19 cellular contexts compared by ENCODE assay signal in genomic region chr20:59802018-59802417, GRCh38.
DNase-seq lines count a peak whose midpoint lies in the region; ATAC-seq and TF ChIP-seq lines count a peak whose summit lies in the region.
"Had no signal": no experiment of that assay in that cellular context is flagged by ENCODE, and none has a peak within 500 bp of the region (broad histone marks: within the 10 kb centered on the region; RNA-seq: fewer than 3 reads in every experiment).

No MANE protein-coding gene starts in this region.

- TF ChIP-seq EP300 in SK-N-SH (IDR thresholded peaks at IDR 0.05; ENCODE audit: borderline replicate concordance in 1 of 2, low read depth in 1 of 2, low read length in 1 of 2) (no peak), esophagus muscularis mucosa (IDR thresholded peaks at IDR 0.05) (no peak)

- no peak for TF ChIP-seq CTCF in SK-N-SH (IDR thresholded peaks at IDR 0.05)
- no peak for TF ChIP-seq CTCF in esophagus muscularis mucosa (IDR thresholded peaks at IDR 0.05)

- TF ChIP-seq POLR2A in esophagus muscularis mucosa (IDR thresholded peaks at IDR 0.05; ENCODE audit: low read depth), result no peak

- no peaks in the 10 kb centered on the region for H4K20me1 ChIP-seq in SK-N-SH (ENCODE audit: insufficient read depth)

- no peaks in the 10 kb centered on the region for H3F3A ChIP-seq in SK-N-SH (replicated peaks; ENCODE audit: insufficient read depth)

- 6% methylated on average over 4 of the region's 4 CpGs for WGBS in SK-N-SH (ENCODE audit: low lambda C conversion rate)
- WGBS in esophagus muscularis mucosa, result 80% methylated on average over 4 of the region's 4 CpGs

- H3K27ac ChIP-seq in SK-N-SH (ENCODE audit: low read depth in 2 of 2, low read length in 1 of 2) (no peak overlapping the region), cingulate gyrus (ENCODE audit: low read depth, low read length) (peak overlapping the region; percentile 31), esophagus muscularis mucosa (replicated peaks in 1 of 4) (no peak overlapping the region)
- H3K27ac ChIP-seq: 22Rv1, KMS-11 had no signal

- 0 out of 2 replicates have a peak, but pooled peaks cover 9% of the 10 kb centered on the region for H3K9me3 ChIP-seq in SK-N-SH
- peaks cover 0 to 20% (median 10%) of the 10 kb centered on the region in 4 donors for H3K9me3 ChIP-seq in esophagus muscularis mucosa
- H3K9me3 ChIP-seq: BE2C had no signal

- no peak overlapping the region for H3K4me3 ChIP-seq in SK-N-SH (ENCODE audit: low read depth in 2 of 2, low read length in 1 of 2)
- no peak overlapping the region for H3K4me3 ChIP-seq in esophagus muscularis mucosa

- H3K9me2 ChIP-seq in SK-N-SH, result no peaks in the 10 kb centered on the region

- H3K4me2 ChIP-seq in SK-N-SH, result no peak overlapping the region
- H3K4me2 ChIP-seq: KMS-11 had no signal

- ATAC-seq in SK-N-SH treated with all-trans-retinoic acid at 6 μM for 48 hours, result no peak
- ATAC-seq: HCT116 had no signal

- no peaks in the 10 kb centered on the region for H3K79me2 ChIP-seq in SK-N-SH (ENCODE audit: insufficient read depth)

- no peaks in the 10 kb centered on the region for H3K36me3 ChIP-seq in SK-N-SH (replicated peaks in 1 of 2; ENCODE audit: control insufficient read depth in 1 of 2, insufficient read depth in 2 of 2, low read length in 1 of 2)
- H3K36me3 ChIP-seq in esophagus muscularis mucosa, result no peaks in the 10 kb centered on the region
- H3K36me3 ChIP-seq: BE2C had no signal

- intact Hi-C loops in esophagus muscularis mucosa (cut with DNase I), result no loop called here

- H3K4me1 ChIP-seq in SK-N-SH (ENCODE audit: control insufficient read depth in 1 of 2, insufficient read depth in 2 of 2, low read depth in 1 of 2, low read length in 1 of 2) (no peaks in the 10 kb centered on the region), esophagus muscularis mucosa (no peaks in the 10 kb centered on the region)
- H3K4me1 ChIP-seq: BE2C had no signal

- DNase-seq in SK-N-SH (peak; percentile 0), esophagus muscularis mucosa (ENCODE audit: extremely low spot score) (peak; percentile 86), NCI-H69 (lab: John Stamatoyannopoulos, UW) (no peak), ureter (ENCODE audit: low spot score) (no peak), hippocampal formation (lab: John Stamatoyannopoulos, UW) (no peak)
- DNase-seq: BE2C; CD8-positive, alpha-beta memory T cell; DMS79 treated with DMSO at 0.1 percent for 48 hours; MM.1S; NCI-H2029; NCI-H446 treated with DMSO at 0.1 percent for 48 hours; NCI-H526; RPMI8226; SHP77 had no signal

- no peak overlapping the region for H3K9ac ChIP-seq in SK-N-SH
- H3K9ac ChIP-seq: KMS-11 had no signal

- H2AFZ ChIP-seq in SK-N-SH (ENCODE audit: low read depth), result no peak overlapping the region

- POLR2A ChIA-PET in SK-N-SH (lab: Yijun Ruan, JAX), result no interaction called here

- TF ChIP-seq RAD21 in SK-N-SH (IDR thresholded peaks at IDR 0.05; ENCODE audit: low read length), result no peak

- H3K27me3 ChIP-seq in SK-N-SH (ENCODE audit: insufficient read depth), result no peaks in the 10 kb centered on the region
- H3K27me3 ChIP-seq in esophagus muscularis mucosa, result peaks cover 0 to 26% (median 0%) of the 10 kb centered on the region in 4 donors

- CTCF ChIA-PET in SK-N-SH (lab: Yijun Ruan, JAX), result interaction anchor here (1.3 to 3.5 kb wide), 3 partner anchors 10 to 48 kb away, joined by 3 to 12 read pairs (median 3); no protein-coding TSS in a partner anchor

TF ChIP-seq in SK-N-SH, 30 proteins besides CTCF, POLR2A, EP300 and RAD21:
- TF ChIP-seq MXI1 (IDR thresholded peaks at IDR 0.05; ENCODE audit: low read depth, low read length), result no peak
- TF ChIP-seq FOXM1 (IDR thresholded peaks at IDR 0.05; ENCODE audit: low read depth), result no peak
- no peak for TF ChIP-seq MAX (IDR thresholded peaks at IDR 0.05; ENCODE audit: low read depth)
- TF ChIP-seq POLR2AphosphoS5 (IDR thresholded peaks at IDR 0.05; ENCODE audit: low read depth, low read length), result no peak
- TF ChIP-seq ELF1 (IDR thresholded peaks at IDR 0.05), result no peak
- no peak for TF ChIP-seq ZBTB33 (IDR thresholded peaks at IDR 0.05; ENCODE audit: borderline replicate concordance, low read depth)
- no peak for TF ChIP-seq IRF3 (IDR thresholded peaks at IDR 0.05; ENCODE audit: low read depth, low read length)
- no peak for TF ChIP-seq NRF1 (IDR thresholded peaks at IDR 0.05; ENCODE audit: low read depth, low read length)
- TF ChIP-seq MEF2A (IDR thresholded peaks at IDR 0.05; ENCODE audit: borderline replicate concordance, low read depth), result no peak
- TF ChIP-seq TAF1 (IDR thresholded peaks at IDR 0.05; ENCODE audit: borderline replicate concordance, low read depth, low read length), result no peak
- no peak for TF ChIP-seq SIN3A (IDR thresholded peaks at IDR 0.05; ENCODE audit: borderline replicate concordance, low read depth, low read length)
- no peak for TF ChIP-seq FOXJ3 (CRISPR knock-in tag; IDR thresholded peaks at IDR 0.05)

TF ChIP-seq in SK-N-SH treated with all-trans-retinoic acid at 6 μM for 48 hours, 23 proteins besides CTCF, POLR2A, EP300 and RAD21:
- TF ChIP-seq SNAI2 (CRISPR knock-in tag; IDR thresholded peaks at IDR 0.05), result no peak
- no peak for TF ChIP-seq CSRNP3 (CRISPR knock-in tag; IDR thresholded peaks at IDR 0.05)
- no peak for TF ChIP-seq PATZ1 (CRISPR knock-in tag; IDR thresholded peaks at IDR 0.05; ENCODE audit: borderline replicate concordance)
- TF ChIP-seq GLIS3 (CRISPR knock-in tag; IDR thresholded peaks at IDR 0.05), result no peak
- no peak for TF ChIP-seq ESRRG (CRISPR knock-in tag; IDR thresholded peaks at IDR 0.05)
- TF ChIP-seq OSR1 (CRISPR knock-in tag; IDR thresholded peaks at IDR 0.05), result no peak
- no peak for TF ChIP-seq ZNF565 (CRISPR knock-in tag; conservative IDR thresholded peaks at IDR 0.05; ENCODE audit: low read depth)
- TF ChIP-seq ZFP30 (CRISPR knock-in tag; IDR thresholded peaks at IDR 0.05), result no peak
- no peak for TF ChIP-seq POU6F1 (CRISPR knock-in tag; IDR thresholded peaks at IDR 0.05; ENCODE audit: borderline replicate concordance, low read depth)
- TF ChIP-seq ARNTL (CRISPR knock-in tag; IDR thresholded peaks at IDR 0.05; ENCODE audit: borderline replicate concordance, low read depth), result no peak
- TF ChIP-seq ZNF8 (CRISPR knock-in tag; IDR thresholded peaks at IDR 0.05), result no peak
- no peak for TF ChIP-seq ZC3H10 (CRISPR knock-in tag; IDR thresholded peaks at IDR 0.05)
- TF ChIP-seq ZFP3 (CRISPR knock-in tag; IDR thresholded peaks at IDR 0.05), result no peak
- TF ChIP-seq ISL1 (CRISPR knock-in tag; IDR thresholded peaks at IDR 0.05), result no peak
- no peak for TF ChIP-seq CREB5 (CRISPR knock-in tag; IDR thresholded peaks at IDR 0.05; ENCODE audit: low read depth)

Comparison
In these comparisons a context has a peak if more than half of its experiments do, and no peak if none do; other contexts are left out.
1. DNase-seq: peak in SK-N-SH (single experiment) and esophagus muscularis mucosa (single experiment); none in NCI-H69 (single experiment), ureter (single experiment) and hippocampal formation (0 of 2).